ENCODE assay signal across 2 cellular contexts in the genomic region with DNA sequence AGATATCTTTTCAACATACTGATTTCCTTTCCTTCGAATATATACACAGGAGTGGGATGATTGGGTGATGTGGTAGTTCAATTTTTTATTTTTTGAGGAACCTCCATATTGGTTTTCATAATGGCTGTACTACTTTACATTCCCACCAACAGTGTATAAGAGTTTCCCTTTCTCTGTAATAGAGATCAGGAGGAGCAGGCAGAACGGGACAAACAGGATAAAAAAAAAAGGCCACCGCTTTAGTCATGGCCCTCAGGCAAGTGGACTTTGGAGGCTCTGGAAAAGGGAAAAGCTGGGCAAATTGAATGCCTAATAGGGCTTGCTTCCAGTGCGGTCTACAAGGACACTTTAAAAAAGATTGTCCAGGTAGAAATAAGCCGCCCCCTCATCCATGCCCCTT. TPM values are rescaled to one million over a fixed set of nuclear protein-coding genes. Genes with fewer than 3 reads are reported as not detected.
"Had no signal": no experiment of that assay in that cellular context is flagged by ENCODE, and none has a peak within 500 bp of the region (broad histone marks: within the 10 kb centered on the region; RNA-seq: fewer than 3 reads in every experiment).

No MANE protein-coding gene starts in this region.

RNA-seq across cellular contexts. Expression of a gene that starts 30.4 kb away (rescaled TPM):
- total RNA-seq: T-helper 1 cell treated with Interleukin-12 subunit alpha and Interleukin-12 subunit beta and Interleukin-4 antibody, amounts not matched to agents 30 ng/mL and 1 ng/mL, for 36 hours; T-helper 2 cell treated with Interferon-gamma antibody and Interleukin-4, amounts not matched to agents 100 ng/mL and 5 ng/mL, for 36 hours had no signal
